Comparison of ENCODE assay signal across 10 cellular contexts in genomic region chr4:56386091-56386490, GRCh38. TPM values are rescaled to one million over a fixed set of nuclear protein-coding genes. Genes with fewer than 3 reads are reported as not detected.
DNase-seq lines count a peak whose midpoint lies in the region; ATAC-seq, FAIRE-seq and TF ChIP-seq lines count a peak whose summit lies in the region.
"Had no signal": no experiment of that assay in that cellular context is flagged by ENCODE, and none has a peak within 500 bp of the region (broad histone marks: within the 10 kb centered on the region; RNA-seq: fewer than 3 reads in every experiment).

No MANE protein-coding gene starts in this region.

- FAIRE-seq in D721Med (lab: Jason Lieb, UNC) = no peak
- FAIRE-seq: colon had no signal

- H3K27me3 Mint-ChIP-seq in endodermal cell (ENCODE audit: insufficient read depth) = no peaks in the 10 kb centered on the region

- no peak for DNase-seq in OCI-LY7 (ENCODE audit: low spot score)
- no peak for DNase-seq in endodermal cell
- no peak for DNase-seq in osteoblast (ENCODE audit: insufficient read length, low spot score, missing footprints)
- no peak for DNase-seq in D721Med (ENCODE audit: insufficient read length, low spot score)
- DNase-seq in RPMI8226 = no peak
- DNase-seq in NCI-H2081 (lab: John Stamatoyannopoulos, UW) = no peak

- peaks cover 27% of the 10 kb centered on the region for H3K79me2 ChIP-seq in OCI-LY7 (ENCODE audit: insufficient read depth, low read depth, low read length)
- peaks cover 41% of the 10 kb centered on the region for H3K79me2 ChIP-seq in osteoblast (ENCODE audit: insufficient read depth, low read length)

- WGBS in endodermal cell (ENCODE audit: insufficient coverage in 1 of 2, insufficient read length in 1 of 2), 2 experiments = 96% methylated on average over 3 to 4 of the region's 4 CpGs

- H2AFZ ChIP-seq in OCI-LY7 (ENCODE audit: low read length) = no peak overlapping the region
- peak overlapping the region; percentile 75 for H2AFZ ChIP-seq in osteoblast (ENCODE audit: low read length)

- H3K4me1 Mint-ChIP-seq in endodermal cell = peaks cover 30% of the 10 kb centered on the region

- H3K9me3 ChIP-seq in ES-I3 (ENCODE audit: control insufficient read depth, insufficient read depth, low read length) (no peaks in the 10 kb centered on the region), OCI-LY7 (ENCODE audit: low read length) (no peaks in the 10 kb centered on the region), endodermal cell (ENCODE audit: control insufficient read depth, low read length) (no peaks in the 10 kb centered on the region), osteoblast (ENCODE audit: low read depth, low read length) (no peaks in the 10 kb centered on the region)
- H3K9me3 ChIP-seq: SJSA1 had no signal

- no peak for ATAC-seq in GM19452 (IDR thresholded peaks at IDR 0.05; ENCODE audit: unreplicated experiment)

- no TSS peak for BruUV-seq in OCI-LY7 (replicated peaks; lab: Mats Ljungman, UMichigan)

- H3K9ac ChIP-seq in ES-I3 (ENCODE audit: low read depth, low read length) (peak overlapping the region; percentile 47), endodermal cell (ENCODE audit: extremely low read depth, low read length, poor library complexity, severe bottlenecking) (no peak overlapping the region)

- H3K36me3 Mint-ChIP-seq in endodermal cell (ENCODE audit: low read depth) = peaks cover 7% of the 10 kb centered on the region

- TF ChIP-seq CTCF in OCI-LY7 (conservative IDR thresholded peaks at IDR 0.05; ENCODE audit: low read length) (no peak), endodermal cell (conservative IDR thresholded peaks at IDR 0.05) (no peak), osteoblast (IDR thresholded peaks at IDR 0.05; ENCODE audit: extremely low read depth, low read depth, low read length) (no peak), D721Med (IDR thresholded peaks at IDR 0.05; ENCODE audit: insufficient read depth, missing control alignments) (no peak)

- H3K4me1 ChIP-seq in ES-I3 (ENCODE audit: insufficient read depth, low read length) (no peaks in the 10 kb centered on the region), OCI-LY7 (ENCODE audit: insufficient read depth, low read length, poor library complexity, severe bottlenecking) (peaks cover 22% of the 10 kb centered on the region), endodermal cell (ENCODE audit: control insufficient read depth, insufficient read depth, low read length) (peaks cover 4% of the 10 kb centered on the region), osteoblast (ENCODE audit: insufficient read depth, low read length) (peaks cover 8% of the 10 kb centered on the region)

- peak overlapping the region; percentile 86 for H3K4me2 ChIP-seq in OCI-LY7 (ENCODE audit: low read length)
- peak overlapping the region; percentile 66 for H3K4me2 ChIP-seq in osteoblast (ENCODE audit: insufficient read depth, low read length)

- POLR2A ChIA-PET in OCI-LY7 (lab: Charles Lee) = interaction anchor here (0.6 to 2.6 kb wide), 10 partner anchors 17 to 438 kb away, joined by 3 to 31 read pairs (median 3); partner anchors contain the start of genes PAICS and PPAT

- peak overlapping the region; percentile 83 for H3K4me3 Mint-ChIP-seq in endodermal cell

- H3K27me3 ChIP-seq in endodermal cell (ENCODE audit: control insufficient read depth, insufficient read depth, low read length, poor library complexity, severe bottlenecking) = no peaks in the 10 kb centered on the region
- H3K27me3 ChIP-seq in osteoblast (ENCODE audit: insufficient read depth, low read length) = no peaks in the 10 kb centered on the region
- H3K27me3 ChIP-seq: SJSA1 had no signal

- H3K9me2 ChIP-seq in OCI-LY7 (ENCODE audit: insufficient read depth, low read length) = no peaks in the 10 kb centered on the region

- H3K4me3 ChIP-seq in OCI-LY7 (ENCODE audit: low read depth, low read length, poor library complexity, severe bottlenecking) (peak overlapping the region; percentile 77), endodermal cell (ENCODE audit: low read length) (peak overlapping the region; percentile 88), osteoblast (ENCODE audit: insufficient read depth, low read length) (peak overlapping the region; percentile 79)

- H4K20me1 ChIP-seq in OCI-LY7 (ENCODE audit: insufficient read depth, low read length) (no peaks in the 10 kb centered on the region), osteoblast (ENCODE audit: insufficient read depth, low read length) (no peaks in the 10 kb centered on the region)

- H3K27ac Mint-ChIP-seq in endodermal cell = no peak overlapping the region

- intact Hi-C loops in OCI-LY7 (cut with micrococcal nuclease; ENCODE audit: unreplicated experiment) = loop anchor here (2.0 to 10.0 kb wide), 4 partner anchors 339 to 589 kb away; partner anchors contain the start of genes CEP135, NOA1, POLR2B and REST

- H3K9me3 Mint-ChIP-seq in endodermal cell = no peaks in the 10 kb centered on the region

- CTCF ChIA-PET in OCI-LY7 (lab: Charles Lee; ENCODE audit: unreplicated experiment) = no interaction called here

- H3K27ac ChIP-seq in OCI-LY7 (ENCODE audit: low read depth, low read length, poor library complexity, severe bottlenecking) = peak overlapping the region; percentile 85
- H3K27ac ChIP-seq in endodermal cell (ENCODE audit: low read depth, low read length) = no peak overlapping the region
- H3K27ac ChIP-seq in osteoblast (ENCODE audit: low read depth, low read length) = peak overlapping the region; percentile 48

- H3K36me3 ChIP-seq in ES-I3 (ENCODE audit: insufficient read depth, low read length) = no peaks in the 10 kb centered on the region
- 0 out of 2 replicates have a peak, but pooled peaks cover 4% of the 10 kb centered on the region for H3K36me3 ChIP-seq in OCI-LY7 (ENCODE audit: insufficient read depth, low read length)
- no peaks in the 10 kb centered on the region for H3K36me3 ChIP-seq in endodermal cell (ENCODE audit: control insufficient read depth, insufficient read depth, low read length)
- H3K36me3 ChIP-seq in osteoblast (ENCODE audit: insufficient read depth, low read length) = peaks cover 5% of the 10 kb centered on the region
- H3K36me3 ChIP-seq: SJSA1 had no signal

RNA-seq across cellular contexts. Expression of gene AASDH, which starts 1.2 kb away (rescaled TPM):
- total RNA-seq in OCI-LY7 (2014; rRNA removed; shearing (Covaris generic)) = 10.4 TPM in 2 replicates
- 13.9 and 16.3 TPM in 2 replicates for total RNA-seq in OCI-LY7 (2022)
- 10 to 100 TPM; 16.2 to 24.0 TPM for total RNA-seq in endodermal cell
- 14.0 TPM for polyA plus RNA-seq in endodermal cell (2013, experiment 1 of 2)
- polyA plus RNA-seq in endodermal cell (2013, experiment 2 of 2) = 13.3 TPM
- 16.6 and 21.2 TPM in 2 replicates for total RNA-seq in osteoblast

RNA-seq across cellular contexts. Expression of gene PPAT, which starts 49.3 kb away (rescaled TPM):
- total RNA-seq in OCI-LY7 (2014; rRNA removed; shearing (Covaris generic)) = 35.8 and 47.2 TPM in 2 replicates
- total RNA-seq in OCI-LY7 (2022) (48.2 and 54.3 TPM in 2 replicates), endodermal cell (10 to 100 TPM; 51.3 to 63.0 TPM), osteoblast (8.3 and 10.6 TPM in 2 replicates)
- polyA plus RNA-seq in endodermal cell (2013, experiment 1 of 2) = 42.8 TPM
- polyA plus RNA-seq in endodermal cell (2013, experiment 2 of 2) = 35.9 TPM

RNA-seq across cellular contexts. Expression of gene PAICS, which starts 50.0 kb away (rescaled TPM):
- total RNA-seq in OCI-LY7 (2014; rRNA removed; shearing (Covaris generic)) = 99.1 and 101 TPM in 2 replicates
- total RNA-seq in OCI-LY7 (2022) (271 and 295 TPM in 2 replicates), endodermal cell (100 to 1,000 TPM; 246 to 248 TPM), osteoblast (26.8 and 27.9 TPM in 2 replicates)
- polyA plus RNA-seq in endodermal cell (2013, experiment 1 of 2) = 229 TPM
- polyA plus RNA-seq in endodermal cell (2013, experiment 2 of 2) = 217 TPM
